ENCODE assay signal across 23 cellular contexts in the genomic region with DNA sequence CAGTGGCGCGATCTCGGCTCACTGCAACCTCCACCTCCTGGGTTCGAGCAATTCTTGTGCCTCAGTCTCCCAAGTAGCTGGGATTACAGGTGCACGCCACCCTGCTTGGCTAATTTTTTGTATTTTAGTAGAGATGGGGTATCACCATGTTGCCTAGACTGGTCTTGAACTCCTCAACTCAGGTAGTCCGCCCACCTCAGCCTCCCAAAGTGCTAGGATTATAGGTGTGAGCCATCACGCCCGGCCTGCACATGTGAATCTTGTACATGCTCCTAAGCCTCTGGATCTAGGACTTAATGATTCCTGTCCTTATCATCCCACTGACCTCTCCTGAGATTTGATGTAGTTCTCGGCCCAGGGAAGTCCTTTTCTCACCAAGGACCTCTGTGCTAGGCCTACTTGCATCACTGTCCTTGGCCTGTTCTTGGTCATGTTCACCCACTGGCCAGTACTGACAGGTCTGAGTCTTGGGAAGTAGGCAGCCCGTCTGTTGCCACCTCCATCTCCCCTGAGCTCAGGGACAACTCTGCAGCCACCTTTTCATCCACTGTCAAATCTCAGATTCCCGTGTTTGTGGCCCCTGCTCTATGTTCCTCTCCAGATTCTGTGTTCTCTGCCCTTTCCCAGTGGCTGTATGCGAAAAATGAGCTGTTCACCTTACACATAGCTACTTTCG. TPM values are rescaled to one million over a fixed set of nuclear protein-coding genes. Genes with fewer than 3 reads are reported as not detected.
DNase-seq lines count a peak whose midpoint lies in the region; ATAC-seq and TF ChIP-seq lines count a peak whose summit lies in the region.
"Had no signal": no experiment of that assay in that cellular context is flagged by ENCODE, and none has a peak within 500 bp of the region (broad histone marks: within the 10 kb centered on the region; RNA-seq: fewer than 3 reads in every experiment).

No MANE protein-coding gene starts in this region.

- H2BK120ac ChIP-seq in trophoblast cell (ENCODE audit: insufficient read depth, low read length, poor library complexity), result no peak overlapping the region

- peaks cover 55% of the 10 kb centered on the region for H3K36me3 Mint-ChIP-seq in activated naive CD4-positive, alpha-beta T cell treated with anti-CD3 and anti-CD28 coated beads, Interleukin-2, amount 10 ng/mL, durations not matched to agents 7 days and 5 days
- H3K36me3 Mint-ChIP-seq in endothelial cell (ENCODE audit: low read depth, unreplicated experiment), result peaks cover 59% of the 10 kb centered on the region

- RAD21 ChIA-PET in HCT116 (lab: Charles Lee; ENCODE audit: low non-redundant PET in 1 of 2, low total read pairs in 2 of 2, uncharacterized antibody in 2 of 2, unreplicated experiment in 2 of 2), result no interaction called here

- no peak overlapping the region for H4K12ac ChIP-seq in trophoblast cell (ENCODE audit: low read depth, low read length)

- H3K79me2 ChIP-seq in HCT116 (ENCODE audit: insufficient read depth, low read length) (no peaks in the 10 kb centered on the region), trophoblast cell (ENCODE audit: control insufficient read depth, insufficient read depth, low read length, poor library complexity) (no peaks in the 10 kb centered on the region)

- no peaks in the 10 kb centered on the region for H3K79me1 ChIP-seq in trophoblast cell (ENCODE audit: low read length)

- no peak overlapping the region for H3K4me3 Mint-ChIP-seq in activated naive CD4-positive, alpha-beta T cell treated with anti-CD3 and anti-CD28 coated beads, Interleukin-2, amount 10 ng/mL, durations not matched to agents 7 days and 5 days
- peak overlapping the region; percentile 52 for H3K4me3 Mint-ChIP-seq in endothelial cell (ENCODE audit: unreplicated experiment)
- H3K4me3 Mint-ChIP-seq: naive thymus-derived CD8-positive, alpha-beta T cell had no signal

- H2AFZ ChIP-seq in HCT116 (ENCODE audit: low read depth, low read length, poor library complexity, severe bottlenecking), result no peak overlapping the region
- no peak overlapping the region for H2AFZ ChIP-seq in trophoblast cell (ENCODE audit: insufficient read depth, low read length, poor library complexity)

- H3K9me2 ChIP-seq in HCT116 (ENCODE audit: insufficient read depth), result no peaks in the 10 kb centered on the region

- no peak for TF ChIP-seq RAD21 in HCT116 (IDR thresholded peaks at IDR 0.05; ENCODE audit: low read depth)

- H3K4me1 ChIP-seq in HCT116 (ENCODE audit: control insufficient read depth in 1 of 2, insufficient read depth in 2 of 2, low read length in 2 of 2) (peaks cover 0 to 7% of the 10 kb centered on the region in 2 experiments; a peak in 2 of 4 replicates), trophoblast cell (ENCODE audit: control insufficient read depth in 1 of 2, insufficient read depth in 2 of 2, low read length in 2 of 2) (peaks cover 0 to 5% of the 10 kb centered on the region in 2 experiments)
- H3K4me1 ChIP-seq: ascending aorta, BLaER1, left lung had no signal

- no TSS peak for BruUV-seq in HCT116 (replicated peaks; lab: Mats Ljungman, UMichigan)

- no peaks in the 10 kb centered on the region for H3K27me3 ChIP-seq in HCT116 (ENCODE audit: insufficient read depth, low read length)
- no peaks in the 10 kb centered on the region for H3K27me3 ChIP-seq in trophoblast cell (ENCODE audit: insufficient read depth, low read length)
- H3K27me3 ChIP-seq: ascending aorta, BLaER1, left lung had no signal

- no CpG with 5 or more reads among the region's 13 CpGs for WGBS in trophoblast cell (ENCODE audit: extremely low coverage, insufficient coverage, insufficient read length)

- H3K18ac ChIP-seq in trophoblast cell (ENCODE audit: low read length), result no peak overlapping the region

- CTCF ChIA-PET in activated naive CD4-positive, alpha-beta T cell treated with anti-CD3 and anti-CD28 coated beads, Interleukin-2, amount 10 ng/mL, durations not matched to agents 7 days and 5 days (lab: Charles Lee), result interaction anchor here (0.6 to 0.7 kb wide), 2 partner anchors 11 to 309 kb away, joined by 3 read pairs; no protein-coding TSS in a partner anchor
- CTCF ChIA-PET in HCT116 (lab: Charles Lee), result no interaction called here

- no peak overlapping the region for H2BK5ac ChIP-seq in trophoblast cell (ENCODE audit: low read depth, low read length, poor library complexity)

- H3K9me3 ChIP-seq in HCT116 (ENCODE audit: control insufficient read depth in 1 of 2, insufficient read depth in 1 of 2, low read depth in 1 of 2, low read length in 2 of 2) (no peaks in the 10 kb centered on the region), trophoblast cell (ENCODE audit: insufficient read depth, low read depth, low read length) (peaks cover 2% of the 10 kb centered on the region)
- H3K9me3 ChIP-seq: ascending aorta, BLaER1, left lung had no signal

- no peak overlapping the region for H2AK5ac ChIP-seq in trophoblast cell (ENCODE audit: low read length)

- no peak for ATAC-seq in HCT116
- ATAC-seq: GM12878; naive thymus-derived CD8-positive, alpha-beta T cell had no signal

- no peaks in the 10 kb centered on the region for H3K9me3 Mint-ChIP-seq in activated naive CD4-positive, alpha-beta T cell treated with anti-CD3 and anti-CD28 coated beads, Interleukin-2, amount 10 ng/mL, durations not matched to agents 7 days and 5 days
- H3K9me3 Mint-ChIP-seq in endothelial cell (ENCODE audit: unreplicated experiment), result no peaks in the 10 kb centered on the region
- H3K9me3 Mint-ChIP-seq: naive thymus-derived CD8-positive, alpha-beta T cell had no signal

- no peak overlapping the region for H4K8ac ChIP-seq in trophoblast cell (ENCODE audit: low read depth, low read length)

- H4K91ac ChIP-seq in trophoblast cell (ENCODE audit: low read depth, low read length), result no peak overlapping the region

- intact Hi-C loops in HCT116 (cut with micrococcal nuclease), result no loop called here

- no peak overlapping the region for H3K27ac ChIP-seq in HCT116 (ENCODE audit: low read depth, low read length)
- H3K27ac ChIP-seq in trophoblast cell (ENCODE audit: low read depth, low read length), result no peak overlapping the region
- H3K27ac ChIP-seq: ascending aorta, BLaER1, KMS-11, left lung, VCaP had no signal

- no peak for TF ChIP-seq POLR2A in HCT116 (IDR thresholded peaks at IDR 0.05; ENCODE audit: borderline replicate concordance, extremely low read depth, insufficient read depth, insufficient read length)

- DNase-seq in activated naive CD4-positive, alpha-beta T cell treated with anti-CD3 and anti-CD28 coated beads, Interleukin-2, amount 10 ng/mL, durations not matched to agents 7 days and 5 days, result peak; percentile 2
- DNase-seq in activated naive CD4-positive, alpha-beta T cell treated with Interleukin-2 at 50 U/mL for 16 hours, result no peak
- DNase-seq in HCT116 (ENCODE audit: low read depth, low spot score) (no peak), endothelial cell (ENCODE audit: low spot score) (no peak), trophoblast cell (no peak), NCI-H524 treated with DMSO at 0.1 percent for 48 hours (lab: John Stamatoyannopoulos, UW) (no peak), DMS153 treated with DMSO at 0.1 percent for 48 hours (lab: John Stamatoyannopoulos, UW; ENCODE audit: unreplicated experiment) (no peak)
- no peak for DNase-seq in activated CD4-positive, CD25-positive, alpha-beta regulatory T cell (lab: John Stamatoyannopoulos, UW)
- DNase-seq: activated CD4-positive, alpha-beta T cell treated with anti-CD3 and anti-CD28 coated beads, Interleukin-2, amount 50 U/mL, for 1 hour; activated CD8-positive, alpha-beta memory T cell treated with anti-CD3 and anti-CD28 coated beads, Interleukin-2, amount 50 U/mL, for 48 hours; NCI-H1436; NCI-H510A; PC-3; SHP77; stimulated activated CD4-positive, alpha-beta T cell treated with anti-CD3 and anti-CD28 coated beads, Interleukin-4, amount 100 ng/mL, for 24 hours; stimulated activated naive CD4-positive, alpha-beta T cell treated with Interleukin-2 at 50 U/mL for 16 hours had no signal

- POLR2A ChIA-PET in HCT116 (lab: Charles Lee), result interaction anchor here (1.4 kb wide), 1 partner anchor 10 kb away, joined by 6 read pairs; a partner anchor contains a TSS

- H3K27ac Mint-ChIP-seq in activated naive CD4-positive, alpha-beta T cell treated with anti-CD3 and anti-CD28 coated beads, Interleukin-2, amount 10 ng/mL, durations not matched to agents 7 days and 5 days, result no peak overlapping the region
- peak overlapping the region; percentile 61 for H3K27ac Mint-ChIP-seq in endothelial cell (ENCODE audit: unreplicated experiment)

- TF ChIP-seq CTCF in HCT116 (IDR thresholded peaks at IDR 0.05 in 2 of 3, conservative IDR thresholded peaks at IDR 0.05 in 1 of 3; ENCODE audit: borderline replicate concordance in 1 of 3, insufficient read depth in 1 of 3, low read depth in 2 of 3, low read length in 2 of 3) (no peak), endothelial cell (IDR thresholded peaks at IDR 0.05; ENCODE audit: unreplicated experiment) (no peak)

- H3K4me1 Mint-ChIP-seq in activated naive CD4-positive, alpha-beta T cell treated with anti-CD3 and anti-CD28 coated beads, Interleukin-2, amount 10 ng/mL, durations not matched to agents 7 days and 5 days, result no peaks in the 10 kb centered on the region
- H3K4me1 Mint-ChIP-seq in endothelial cell (ENCODE audit: unreplicated experiment), result no peaks in the 10 kb centered on the region

- H3K4me3 ChIP-seq in HCT116 (replicated peaks in 1 of 2; ENCODE audit: low read depth in 1 of 2, low read length in 2 of 2), result no peak overlapping the region
- H3K4me3 ChIP-seq in trophoblast cell (ENCODE audit: low read depth, low read length), result no peak overlapping the region
- H3K4me3 ChIP-seq: ascending aorta, BLaER1, GM12878, left lung had no signal

- no peak overlapping the region for H3K14ac ChIP-seq in trophoblast cell (ENCODE audit: low read length)

- H3K27me3 Mint-ChIP-seq in activated naive CD4-positive, alpha-beta T cell treated with anti-CD3 and anti-CD28 coated beads, Interleukin-2, amount 10 ng/mL, durations not matched to agents 7 days and 5 days, result no peaks in the 10 kb centered on the region
- peaks cover 5% of the 10 kb centered on the region for H3K27me3 Mint-ChIP-seq in endothelial cell (ENCODE audit: unreplicated experiment)
- H3K27me3 Mint-ChIP-seq: naive thymus-derived CD8-positive, alpha-beta T cell had no signal

- H2BK12ac ChIP-seq in trophoblast cell (ENCODE audit: low read length), result no peak overlapping the region

- H3K4me2 ChIP-seq in HCT116 (ENCODE audit: low read length) (0 out of 2 replicates have a peak overlapping the region, but pooled peaks have one; percentile 0), trophoblast cell (ENCODE audit: low read length) (no peak overlapping the region)
- H3K4me2 ChIP-seq: BLaER1, KMS-11 had no signal

- H3K9ac ChIP-seq in HCT116 (ENCODE audit: low read length) (no peak overlapping the region), trophoblast cell (ENCODE audit: low read length) (peak overlapping the region; percentile 2)
- H3K9ac ChIP-seq: BLaER1, KMS-11 had no signal

- H3K36me3 ChIP-seq in HCT116 (ENCODE audit: control insufficient read depth in 1 of 2, insufficient read depth in 2 of 2, low read length in 2 of 2), result peaks cover 0 to 17% of the 10 kb centered on the region in 2 experiments; a peak in 2 of 4 replicates
- peaks cover 81 to 89% of the 10 kb centered on the region in 2 experiments for H3K36me3 ChIP-seq in trophoblast cell (ENCODE audit: control insufficient read depth in 1 of 2, insufficient read depth in 2 of 2, low read length in 2 of 2)

- H4K20me1 ChIP-seq in HCT116 (ENCODE audit: insufficient read depth), result no peaks in the 10 kb centered on the region
- H4K20me1 ChIP-seq: BLaER1 had no signal

- H3K4ac ChIP-seq in trophoblast cell (ENCODE audit: low read depth, low read length), result no peak overlapping the region

- H3K23ac ChIP-seq in trophoblast cell (ENCODE audit: low read length), result no peak overlapping the region

RNA-seq across cellular contexts. Expression of a gene that starts 9.4 kb away (rescaled TPM):
- total RNA-seq in HCT116 (2021; ENCODE audit: unreplicated experiment) (13.9 TPM), endothelial cell (ENCODE audit: unreplicated experiment) (47.8 TPM)
- polyA plus RNA-seq in HCT116 (2012), result 16.9 and 18.1 TPM in 2 replicates
- 23.9 and 24.7 TPM in 2 replicates for polyA plus RNA-seq in trophoblast cell (2013)

RNA-seq across cellular contexts. Expression of a gene that starts 54.6 kb away (rescaled TPM):
- total RNA-seq in HCT116 (2021; ENCODE audit: unreplicated experiment), result 43.0 TPM
- polyA plus RNA-seq in HCT116 (2012), result 12.7 and 14.5 TPM in 2 replicates
- total RNA-seq in endothelial cell (ENCODE audit: unreplicated experiment), result 43.2 TPM
- polyA plus RNA-seq in trophoblast cell (2013), result 8.0 and 9.5 TPM in 2 replicates

RNA-seq across cellular contexts. Expression of a gene that starts 54.7 kb away (rescaled TPM):
- 36.0 TPM for total RNA-seq in HCT116 (2021; ENCODE audit: unreplicated experiment)
- polyA plus RNA-seq in HCT116 (2012), result 45.6 and 50.9 TPM in 2 replicates
- 19.5 TPM for total RNA-seq in endothelial cell (ENCODE audit: unreplicated experiment)
- polyA plus RNA-seq in trophoblast cell (2013), result 41.5 and 42.1 TPM in 2 replicates
